ENCODE assay signal across 10 cellular contexts in the genomic region with DNA sequence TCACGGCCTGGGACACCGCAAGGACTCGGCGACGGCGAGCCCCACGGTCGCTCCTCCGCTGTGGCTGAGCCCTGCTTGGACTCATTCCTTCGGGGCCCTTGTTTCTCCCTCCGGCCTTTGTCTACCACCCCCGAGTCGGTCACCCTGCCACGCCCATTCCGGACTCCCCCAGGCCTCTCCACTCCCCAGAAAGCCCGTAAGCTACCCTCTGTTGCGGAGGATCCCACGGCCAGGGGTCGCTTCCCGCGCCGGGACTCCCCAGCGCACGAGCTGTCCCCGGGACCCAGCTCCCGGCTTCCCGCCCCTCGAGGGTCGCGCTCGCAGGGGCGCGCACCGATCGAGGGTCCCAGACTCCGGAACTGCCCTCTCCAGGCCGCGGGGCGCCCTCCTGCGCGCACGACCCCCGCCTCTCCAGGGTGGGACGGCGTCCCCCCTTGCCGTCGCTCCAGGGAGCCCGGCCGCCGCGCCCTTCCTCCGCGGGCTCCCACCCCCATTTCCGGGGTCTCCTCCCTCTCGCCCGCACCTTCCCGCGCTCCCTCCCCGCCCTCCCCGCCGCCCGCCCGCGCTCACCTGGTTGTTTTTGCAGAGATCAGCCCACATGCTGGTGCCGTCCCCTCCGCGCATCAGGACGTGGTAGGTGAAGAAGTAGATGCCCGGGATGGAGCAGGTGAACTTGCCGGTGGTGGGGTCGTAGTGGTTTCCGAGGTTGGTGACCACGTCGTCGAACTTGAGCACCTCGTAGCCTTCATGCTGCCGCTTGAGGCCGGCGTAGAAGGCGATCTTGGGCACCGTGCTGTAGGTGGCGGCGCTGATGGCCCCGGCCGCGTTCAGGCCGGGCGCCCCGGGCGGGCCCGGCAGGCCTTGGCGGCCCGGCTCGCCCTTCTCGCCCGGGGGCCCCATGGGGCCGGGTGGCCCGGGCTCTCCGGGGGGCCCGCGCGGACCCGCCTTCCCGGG. TPM values are rescaled to one million over a fixed set of nuclear protein-coding genes. Genes with fewer than 3 reads are reported as not detected.
DNase-seq lines count a peak whose midpoint lies in the region; ATAC-seq, FAIRE-seq and TF ChIP-seq lines count a peak whose summit lies in the region.
"Had no signal": no experiment of that assay in that cellular context is flagged by ENCODE, and none has a peak within 500 bp of the region (broad histone marks: within the 10 kb centered on the region; RNA-seq: fewer than 3 reads in every experiment).

No MANE protein-coding gene starts in this region.

- peak overlapping the region; percentile 76 to 93 for H3K4me3 Mint-ChIP-seq in H9
- H3K4me3 Mint-ChIP-seq in T-helper 2 cell treated with Interferon-gamma antibody and Interleukin-4, amounts not matched to agents 5 μg/mL and 100 μg/mL, for 36 hours: peak overlapping the region; percentile 67

- intact Hi-C loops in HepG2 (cut with micrococcal nuclease; ENCODE audit: unreplicated experiment): no loop called here

- H3K4me2 ChIP-seq in H9 (ENCODE audit: insufficient read depth, insufficient read length, low read length) (peak overlapping the region; percentile 82), HepG2 (ENCODE audit: low read depth, low read length) (no peak overlapping the region)

- H4K20me1 ChIP-seq in H9 (ENCODE audit: control insufficient read depth, insufficient read depth, insufficient read length) (no peaks in the 10 kb centered on the region), HepG2 (ENCODE audit: insufficient read depth, low read length) (no peaks in the 10 kb centered on the region)

- H3K4me1 ChIP-seq in H9 (ENCODE audit: insufficient read depth, low read length): no peaks in the 10 kb centered on the region
- peaks cover 7% of the 10 kb centered on the region for H3K4me1 ChIP-seq in iPS-15b (ENCODE audit: control insufficient read depth, insufficient read depth, low read length)
- peaks cover 18 to 27% of the 10 kb centered on the region in 2 donors for H3K4me1 ChIP-seq in thoracic aorta (ENCODE audit: control insufficient read depth in 1 of 2, low read depth in 2 of 2)
- H3K4me1 ChIP-seq in HepG2 (ENCODE audit: insufficient read depth, low read length): no peaks in the 10 kb centered on the region

- H3K27me3 ChIP-seq in H9 (ENCODE audit: insufficient read depth, low read length) (peaks cover 21% of the 10 kb centered on the region; the same call in 1 of the 2 replicates), iPS-15b (ENCODE audit: control insufficient read depth, insufficient read depth, low read length) (peaks cover 47% of the 10 kb centered on the region), thoracic aorta (replicated peaks; ENCODE audit: insufficient read depth) (no peaks in the 10 kb centered on the region), HepG2 (ENCODE audit: control insufficient read depth in 1 of 2, insufficient read depth in 2 of 2, low read length in 2 of 2) (peaks cover 1 to 30% of the 10 kb centered on the region in 2 experiments; a peak in 2 of 5 replicates)

- no peaks in the 10 kb centered on the region for H3K9me3 ChIP-seq in H9 (ENCODE audit: control insufficient read depth, low read depth, low read length)
- no peaks in the 10 kb centered on the region for H3K9me3 ChIP-seq in iPS-15b (ENCODE audit: control insufficient read depth, insufficient read depth, low read length)
- H3K9me3 ChIP-seq in thoracic aorta: no peaks in the 10 kb centered on the region
- no peaks in the 10 kb centered on the region for H3K9me3 ChIP-seq in HepG2 (ENCODE audit: low read length)

- peaks cover 53% of the 10 kb centered on the region for H3K27me3 Mint-ChIP-seq in H9 (ENCODE audit: low read depth)
- H3K27me3 Mint-ChIP-seq in T-helper 2 cell treated with Interferon-gamma antibody and Interleukin-4, amounts not matched to agents 5 μg/mL and 100 μg/mL, for 36 hours (ENCODE audit: low read depth): peaks cover 42% of the 10 kb centered on the region

- no peak overlapping the region for H2BK12ac ChIP-seq in H9 (ENCODE audit: insufficient read length, low read depth, low read length)

- no peak overlapping the region for H3K23ac ChIP-seq in H9 (ENCODE audit: insufficient read length, low read depth, low read length)

- H3K56ac ChIP-seq in H9 (ENCODE audit: insufficient read length, low read depth, low read length): no peak overlapping the region

- H3K27ac ChIP-seq in H9 (ENCODE audit: insufficient read length, low read depth, low read length) (no peak overlapping the region), thoracic aorta (no peak overlapping the region), HepG2 (ENCODE audit: extremely low read length, insufficient read depth, low read length) (no peak overlapping the region)
- H3K27ac ChIP-seq: SK-N-MC had no signal

- TF ChIP-seq POLR2A in HepG2 (IDR thresholded peaks at IDR 0.05; ENCODE audit: insufficient read depth in 1 of 2, low read depth in 2 of 2, low read length in 2 of 2): no peak

- peaks cover 31 to 32% of the 10 kb centered on the region in 2 experiments for H3K4me1 Mint-ChIP-seq in H9
- H3K4me1 Mint-ChIP-seq in T-helper 2 cell treated with Interferon-gamma antibody and Interleukin-4, amounts not matched to agents 5 μg/mL and 100 μg/mL, for 36 hours (ENCODE audit: low read depth): peaks cover 2% of the 10 kb centered on the region

- H3K9ac ChIP-seq in H9 (ENCODE audit: extremely low read depth, insufficient read length, low read length): peak overlapping the region; percentile 41
- no peak overlapping the region for H3K9ac ChIP-seq in iPS-15b (ENCODE audit: low read depth, low read length)
- H3K9ac ChIP-seq in HepG2 (ENCODE audit: insufficient read depth, low read depth, low read length): no peak overlapping the region

- H2AFZ ChIP-seq in H9 (ENCODE audit: low read length) (no peak overlapping the region), HepG2 (ENCODE audit: low read length) (no peak overlapping the region)

- in situ Hi-C loops in HepG2 (cut with HindIII; ENCODE audit: extremely low pct_ligation_motif_present, low pct_unique_long_range_greater_than_20kb): no loop called here

- H3K14ac ChIP-seq in H9 (ENCODE audit: insufficient read depth, low read length): peak overlapping the region; percentile 75; the same call in 1 of the 2 replicates

- no CpG with 5 or more reads among the region's 104 CpGs for WGBS in H9 (ENCODE audit: extremely low coverage, insufficient read length, low lambda C conversion rate)
- WGBS in HepG2 (ENCODE audit: low lambda C conversion rate): 91% methylated on average over 70 of the region's 104 CpGs

- no peak overlapping the region for H2BK20ac ChIP-seq in H9 (ENCODE audit: low read depth, low read length, poor library complexity, severe bottlenecking)

- H3K23me2 ChIP-seq in H9 (ENCODE audit: insufficient read length, low read depth, low read length, poor library complexity, severe bottlenecking): peaks cover 14% of the 10 kb centered on the region

- no peak overlapping the region for H3K4ac ChIP-seq in H9 (ENCODE audit: low read depth, low read length)

- peaks cover 0 to 2% of the 10 kb centered on the region in 2 experiments; a peak in 1 of 5 replicates for H3K9me3 Mint-ChIP-seq in H9
- H3K9me3 Mint-ChIP-seq in T-helper 2 cell treated with Interferon-gamma antibody and Interleukin-4, amounts not matched to agents 5 μg/mL and 100 μg/mL, for 36 hours: no peaks in the 10 kb centered on the region

- no peak overlapping the region for H4K5ac ChIP-seq in H9 (ENCODE audit: insufficient read length, low read depth, low read length)

- H3K79me2 ChIP-seq in H9 (ENCODE audit: insufficient read depth, low read length) (no peaks in the 10 kb centered on the region), HepG2 (ENCODE audit: insufficient read depth, low read length) (no peaks in the 10 kb centered on the region)

- BruUV-seq in HepG2 (replicated peaks; lab: Mats Ljungman, UMichigan): no TSS peak

- FAIRE-seq in HepG2 (lab: Jason Lieb, UNC): no peak

- no peak overlapping the region for H2AK5ac ChIP-seq in H9 (ENCODE audit: insufficient read length, low read length)

- H3K79me1 ChIP-seq in H9 (ENCODE audit: insufficient read depth, low read depth, low read length, poor library complexity, severe bottlenecking): no peaks in the 10 kb centered on the region

- no peak for TF ChIP-seq RAD21 in HepG2 (CRISPR knock-in tag; IDR thresholded peaks at IDR 0.05)

- POLR2A ChIA-PET in HepG2 (lab: Yijun Ruan, JAX): no interaction called here

- H3K18ac ChIP-seq in H9 (ENCODE audit: insufficient read length, low read depth, low read length): no peak overlapping the region

- no peak overlapping the region for H2BK5ac ChIP-seq in H9 (ENCODE audit: insufficient read length, low read length)

- ATAC-seq in thoracic aorta (ENCODE audit: insufficient number of reproducible peaks, low FRiP score, low read depth) (no peak), HepG2 (no peak)

- CTCF ChIA-PET in HepG2 (lab: Yijun Ruan, JAX; ENCODE audit: low intra/inter-chr PET ratio, low total read pairs): no interaction called here

- H3K36me3 ChIP-seq in iPS-15b (ENCODE audit: control insufficient read depth, insufficient read depth, low read length) (no peaks in the 10 kb centered on the region), thoracic aorta (no peaks in the 10 kb centered on the region), HepG2 (replicated peaks in 1 of 2; ENCODE audit: control insufficient read depth in 1 of 2, insufficient read depth in 2 of 2, low read length in 2 of 2) (no peaks in the 10 kb centered on the region)

- H4K91ac ChIP-seq in H9 (ENCODE audit: insufficient read length, low read depth, low read length): no peak overlapping the region

- no peak overlapping the region for H2BK120ac ChIP-seq in H9 (ENCODE audit: low read depth, low read length, poor library complexity, severe bottlenecking)

- TF ChIP-seq CTCF in H9 (conservative IDR thresholded peaks at IDR 0.05) (no peak), thoracic aorta (IDR thresholded peaks at IDR 0.05) (no peak), HepG2 (CRISPR knock-in tag; IDR thresholded peaks at IDR 0.05) (no peak)

- TF ChIP-seq EP300 in HepG2 (IDR thresholded peaks at IDR 0.05; ENCODE audit: low read depth in 2 of 2, low read length in 2 of 2) (no peak), HepG2 (CRISPR knock-in tag; IDR thresholded peaks at IDR 0.05; ENCODE audit: borderline replicate concordance) (no peak)

- H3K36me3 Mint-ChIP-seq in H9 (ENCODE audit: insufficient read depth in 1 of 3, low read depth in 3 of 3): no peaks in the 10 kb centered on the region; a peak in 1 of 7 replicates
- no peaks in the 10 kb centered on the region for H3K36me3 Mint-ChIP-seq in T-helper 2 cell treated with Interferon-gamma antibody and Interleukin-4, amounts not matched to agents 5 μg/mL and 100 μg/mL, for 36 hours (ENCODE audit: low read depth)

- H2BK15ac ChIP-seq in H9 (ENCODE audit: low read depth, low read length): no peak overlapping the region

- H3K4me3 ChIP-seq in iPS-15b (ENCODE audit: low read depth, low read length) (peak overlapping the region; percentile 79), thoracic aorta (peak overlapping the region; percentile 77), HepG2 (replicated peaks in 1 of 3; ENCODE audit: insufficient read depth in 1 of 3, low read depth in 2 of 3, low read length in 3 of 3) (no peak overlapping the region)

- DNase-seq in NCI-H2227 (lab: John Stamatoyannopoulos, UW; ENCODE audit: unreplicated experiment): peak; percentile 3
- no peak for DNase-seq in NCI-H2227 treated with DMSO at 0.1 percent for 48 hours (lab: John Stamatoyannopoulos, UW)
- DNase-seq in H9: peak; percentile 38
- DNase-seq in T-helper 2 cell treated with Interferon-gamma antibody and Interleukin-4, amounts not matched to agents 5 μg/mL and 100 μg/mL, for 36 hours (ENCODE audit: low spot score): no peak
- no peak for DNase-seq in thoracic aorta (ENCODE audit: low spot score)
- DNase-seq in UCSD-AML1 (lab: John Stamatoyannopoulos, UW; ENCODE audit: unreplicated experiment): no peak
- no peak for DNase-seq in HepG2 (ENCODE audit: low spot score)

- H4K8ac ChIP-seq in H9 (replicated peaks; ENCODE audit: insufficient read length, low read depth, low read length): no peak overlapping the region

- H3T11ph ChIP-seq in H9 (ENCODE audit: low read length): no peak overlapping the region

- no peak overlapping the region for H3K27ac Mint-ChIP-seq in H9
- no peak overlapping the region for H3K27ac Mint-ChIP-seq in T-helper 2 cell treated with Interferon-gamma antibody and Interleukin-4, amounts not matched to agents 5 μg/mL and 100 μg/mL, for 36 hours

RNA-seq across cellular contexts. Expression of gene C1QL3, which starts 1.5 kb away (rescaled TPM):
- total RNA-seq in H9 (2021) (3.2 and 4.0 TPM in 2 replicates), thoracic aorta (not detected), HepG2 (2016; rRNA removed; fragmentation: Illumina TruSeq; extraction: Trizol) (not detected in 2 replicates)
- total RNA-seq in HepG2 (2016; cell fraction: cytosol; rRNA removed; fragmentation: Illumina TruSeq; extraction: Trizol; ENCODE audit: low read depth): not detected in 2 replicates
- total RNA-seq in HepG2 (2016; cell fraction: insoluble cytoplasmic fraction; rRNA removed; fragmentation: Illumina TruSeq; extraction: Trizol): not detected in 2 replicates
- total RNA-seq in HepG2 (2016; cell fraction: membrane; rRNA removed; fragmentation: Illumina TruSeq; extraction: Trizol): not detected in 2 replicates
- total RNA-seq in HepG2 (2016; cell fraction: nucleus; rRNA removed; fragmentation: Illumina TruSeq; extraction: Trizol): not detected in 2 replicates
- not detected in 2 replicates for polyA plus RNA-seq in HepG2 (2011; rRNA removed)
- not detected in 2 replicates for polyA plus RNA-seq in HepG2 (2011; cell fraction: cytosol; rRNA removed)
- polyA plus RNA-seq in HepG2 (2011; cell fraction: nucleus; rRNA removed): not detected in 2 replicates
- polyA plus RNA-seq in HepG2 (2012): 0.07 and 0.13 TPM in 2 replicates
- polyA plus RNA-seq in HepG2 (2016; cell fraction: cytosol; fragmentation: Illumina TruSeq; extraction: Trizol; ENCODE audit: low read depth): not detected in 2 replicates
- not detected in 2 replicates for polyA plus RNA-seq in HepG2 (2016; cell fraction: insoluble cytoplasmic fraction; fragmentation: Illumina TruSeq; extraction: Trizol; ENCODE audit: low read depth)
- polyA plus RNA-seq in HepG2 (2016; cell fraction: membrane; fragmentation: Illumina TruSeq; extraction: Trizol; ENCODE audit: low read depth): not detected in 2 replicates
- not detected in 2 replicates for polyA plus RNA-seq in HepG2 (2016; cell fraction: nucleus; fragmentation: Illumina TruSeq; extraction: Trizol; ENCODE audit: insufficient read depth, low read depth)
- polyA minus RNA-seq in HepG2 (2011; rRNA and poly(A)+ RNA removed; ENCODE audit: low replicate concordance): not detected in 2 replicates
- not detected in 2 replicates for polyA minus RNA-seq in HepG2 (2011; cell fraction: cytosol; rRNA and poly(A)+ RNA removed)
- not detected in 2 replicates for polyA minus RNA-seq in HepG2 (2011; cell fraction: nucleus; rRNA and poly(A)+ RNA removed)
- total RNA-seq: liver had no signal

Comparison
In these comparisons a context has a peak if more than half of its experiments do, and no peak if none do; other contexts are left out.
1. DNase-seq: peak in NCI-H2227 (single experiment) and H9 (single experiment); none in NCI-H2227 treated with DMSO at 0.1 percent for 48 hours (single experiment), T-helper 2 cell treated with Interferon-gamma antibody and Interleukin-4, amounts not matched to agents 5 μg/mL and 100 μg/mL, for 36 hours (single experiment), thoracic aorta (single experiment), UCSD-AML1 (single experiment) and HepG2 (single experiment).
2. H3K4me3 ChIP-seq: peak in iPS-15b (single experiment) and thoracic aorta (single experiment); none in HepG2 (0 of 3).